ENCODE assay signal across 24 cellular contexts in the genomic region with DNA sequence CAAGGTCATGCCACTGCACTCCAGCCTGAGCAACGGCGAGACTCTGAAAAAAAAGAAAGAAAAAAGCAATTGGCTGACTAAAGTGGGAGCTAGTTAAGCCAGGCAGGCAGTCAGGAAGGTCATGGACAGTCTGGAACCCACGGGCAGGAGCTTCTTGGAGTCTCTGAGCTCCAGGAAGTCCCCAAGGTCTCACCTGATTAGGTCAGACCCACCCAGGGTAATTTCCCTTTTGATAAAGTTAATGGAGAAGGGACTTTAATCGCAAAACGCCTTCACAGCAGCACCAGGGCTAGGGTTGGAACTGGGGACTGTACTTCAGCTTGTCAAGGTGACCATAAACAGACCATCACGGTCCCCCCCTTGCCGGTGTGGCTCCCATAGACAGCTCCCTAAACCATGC.
"Had no signal": no experiment of that assay in that cellular context is flagged by ENCODE, and none has a peak within 500 bp of the region (broad histone marks: within the 10 kb centered on the region; RNA-seq: fewer than 3 reads in every experiment).

No MANE protein-coding gene starts in this region.

- H3K27ac ChIP-seq: coronary artery, neural progenitor cell, prostate gland, right atrium auricular region, testis, tibial artery had no signal

- DNase-seq: dermis blood vessel endothelial cell; effector memory CD4-positive, alpha-beta T cell; hypothalamus; immature natural killer cell; islet precursor cell; mesenchymal stem cell; naive thymus-derived CD4-positive, alpha-beta T cell; stimulated activated CD4-positive, alpha-beta T cell treated with anti-CD3 and anti-CD28 coated beads, Interleukin-2, amount 100 ng/mL, for 24 hours; stimulated activated CD4-positive, alpha-beta T cell treated with anti-CD3 and anti-CD28 coated beads, Interleukin-4, amount 100 ng/mL, for 4 hours; stimulated activated naive CD8-positive, alpha-beta T cell treated with anti-CD3 and anti-CD28 coated beads, Interleukin-15, Interleukin-2, amounts not matched to agents 100 U/mL and 50 U/mL, for 24 hours; substantia nigra; testis; tibial artery had no signal

- H2AFZ ChIP-seq: neural progenitor cell had no signal

- H3K27ac Mint-ChIP-seq: immature natural killer cell; mesothelial cell of epicardium; naive thymus-derived CD4-positive, alpha-beta T cell; nephron; neural progenitor cell; stimulated activated memory B cell treated with anti-CD40 and anti-IgM and Interleukin-4, amounts not matched to agents 10 μg/mL and 1 μg/mL and 100 μg/mL, for 72 hours; type B pancreatic cell had no signal

- H3K4me2 ChIP-seq: neural progenitor cell had no signal

- H3K9me3 ChIP-seq: prostate gland, right atrium auricular region, testis, tibial artery had no signal

- H3K27me3 Mint-ChIP-seq: type B pancreatic cell had no signal

- H3K36me3 ChIP-seq: neural progenitor cell, prostate gland, right atrium auricular region, tibial artery had no signal

- H3K4me3 Mint-ChIP-seq: immature natural killer cell; mesothelial cell of epicardium; naive thymus-derived CD4-positive, alpha-beta T cell; nephron; neural progenitor cell; stimulated activated memory B cell treated with anti-CD40 and anti-IgM and Interleukin-4, amounts not matched to agents 10 μg/mL and 1 μg/mL and 100 μg/mL, for 72 hours; type B pancreatic cell had no signal

- H3K9me3 Mint-ChIP-seq: type B pancreatic cell had no signal

- H3K4me1 ChIP-seq: neural progenitor cell, prostate gland, right atrium auricular region, testis had no signal

- H3K27me3 ChIP-seq: right atrium auricular region, testis had no signal

- ATAC-seq: left lobe of liver; naive thymus-derived CD4-positive, alpha-beta T cell; sciatic nerve; stimulated activated memory B cell treated with anti-CD40 and anti-IgM and Interleukin-4, amounts not matched to agents 10 μg/mL and 1 μg/mL and 100 μg/mL, for 72 hours; stimulated activated naive CD8-positive, alpha-beta T cell treated with anti-CD3 and anti-CD28 coated beads, Interleukin-15, Interleukin-2, amounts not matched to agents 100 U/mL and 50 U/mL, for 24 hours had no signal

- H3K4me3 ChIP-seq: coronary artery, lung, neural progenitor cell, prostate gland, right atrium auricular region, testis, tibial artery had no signal

- H3K36me3 Mint-ChIP-seq: immature natural killer cell; stimulated activated memory B cell treated with anti-CD40 and anti-IgM and Interleukin-4, amounts not matched to agents 10 μg/mL and 1 μg/mL and 100 μg/mL, for 72 hours had no signal
